Comparison of ENCODE assay signal across 1 cellular context in genomic region chr13:66076417-66076816, GRCh38.
TF ChIP-seq lines count a peak whose summit lies in the region.

No MANE protein-coding gene starts in this region.

TF ChIP-seq in K562, 482 proteins besides CTCF, POLR2A, EP300 and RAD21 (continued from another document):
- TF ChIP-seq MGA (IDR thresholded peaks at IDR 0.05) (peak; percentile 39), CEBPB (tag; IDR thresholded peaks at IDR 0.05) (peak; percentile 43), ZNF639 (CRISPR knock-in tag; conservative IDR thresholded peaks at IDR 0.05 in 1 of 2, IDR thresholded peaks at IDR 0.05 in 1 of 2) (no peak), SMAD4 (CRISPR knock-in tag; conservative IDR thresholded peaks at IDR 0.05) (no peak), TEAD4 (IDR thresholded peaks at IDR 0.05; ENCODE audit: low read length) (peak; percentile 32; the same call in 1 of the 2 replicates), TEAD4 (CRISPR knock-in tag; IDR thresholded peaks at IDR 0.05; ENCODE audit: borderline replicate concordance) (no peak), FOXM1 (IDR thresholded peaks at IDR 0.05; ENCODE audit: low read depth) (peak; percentile 92), FOXM1 (CRISPR knock-in tag; IDR thresholded peaks at IDR 0.05; ENCODE audit: low read depth) (no peak), ZNF175 (CRISPR knock-in tag; IDR thresholded peaks at IDR 0.05; ENCODE audit: low read depth) (no peak), L3MBTL2 (IDR thresholded peaks at IDR 0.05) (peak; percentile 52; the same call in 1 of the 2 replicates), USF2 (CRISPR knock-in tag; IDR thresholded peaks at IDR 0.05) (no peak), TCF3 (CRISPR knock-in tag; IDR thresholded peaks at IDR 0.05) (no peak), RCOR1 (IDR thresholded peaks at IDR 0.05; ENCODE audit: borderline replicate concordance in 1 of 2, low read depth in 2 of 2, low read length in 2 of 2) (0 out of 4 replicates have a peak, but pooled peaks of 1 of the 2 experiments have one; percentile 24), ZBTB11 (CRISPR knock-in tag; IDR thresholded peaks at IDR 0.05) (peak in 1 of 3 experiments; percentile 36; a peak in 1 of 6 replicates), SPI1 (IDR thresholded peaks at IDR 0.05; ENCODE audit: borderline replicate concordance, low read depth, low read length) (peak; percentile 93), SAFB2 (IDR thresholded peaks at IDR 0.05; ENCODE audit: borderline replicate concordance, low read depth, low read length, severe bottlenecking) (no peak), ZNF766 (CRISPR knock-in tag; conservative IDR thresholded peaks at IDR 0.05) (0 out of 2 replicates have a peak, but pooled peaks have one; percentile 42), ELF2 (CRISPR knock-in tag; IDR thresholded peaks at IDR 0.05) (no peak)
